8 cellular contexts compared by ENCODE assay signal in genomic region chr7:12490105-12490688, GRCh38.
DNase-seq lines count a peak whose midpoint lies in the region; ATAC-seq and TF ChIP-seq lines count a peak whose summit lies in the region.

No MANE protein-coding gene starts in this region.

- H3K27me3 Mint-ChIP-seq in Calu3 (ENCODE audit: unreplicated experiment) (no peaks in the 10 kb centered on the region), nephron (ENCODE audit: low read depth) (no peaks in the 10 kb centered on the region)

- DNase-seq in Calu3 = no peak
- peak; percentile 78 for DNase-seq in NCI-H748 (lab: John Stamatoyannopoulos, UW; ENCODE audit: unreplicated experiment)
- peak; percentile 16 for DNase-seq in cerebellar cortex (ENCODE audit: low spot score)
- DNase-seq in activated effector memory CD4-positive, alpha-beta T cell treated with anti-CD3 and anti-CD28 coated beads, Interleukin-2, amount 50 U/mL, for 16 hours = no peak

- intact Hi-C loops in Calu3 (cut with micrococcal nuclease; ENCODE audit: unreplicated experiment) = loop anchor here (1.0 to 10.0 kb wide), 6 partner anchors 32 to 655 kb away; no protein-coding TSS in a partner anchor

- H3K36me3 Mint-ChIP-seq in Calu3 (ENCODE audit: insufficient read depth, unreplicated experiment) (no peaks in the 10 kb centered on the region), nephron (ENCODE audit: low read depth) (no peaks in the 10 kb centered on the region)

- H3K4me1 Mint-ChIP-seq in Calu3 (ENCODE audit: low read depth, unreplicated experiment) (peaks cover 18% of the 10 kb centered on the region), nephron (no peaks in the 10 kb centered on the region)

- H3K9me3 Mint-ChIP-seq in Calu3 (ENCODE audit: low read depth, unreplicated experiment) = no peaks in the 10 kb centered on the region
- H3K9me3 Mint-ChIP-seq in nephron = no peaks in the 10 kb centered on the region

- H3K4me3 Mint-ChIP-seq in Calu3 (ENCODE audit: low read depth, unreplicated experiment) = no peak overlapping the region
- no peak overlapping the region for H3K4me3 Mint-ChIP-seq in nephron

- CTCF ChIA-PET in Calu3 (lab: Charles Lee) = interaction anchor here (0.6 to 2.3 kb wide), 16 partner anchors 15 to 1165 kb away, joined by 3 to 66 read pairs (median 4); no protein-coding TSS in a partner anchor

- TF ChIP-seq CTCF in Calu3 (IDR thresholded peaks at IDR 0.05; ENCODE audit: unreplicated experiment) (peak; percentile 53), nephron (IDR thresholded peaks at IDR 0.05; ENCODE audit: unreplicated experiment in 3 of 3) (peak; percentile 61 to 71 (median 61))

- BruUV-seq in Calu3 (replicated peaks; lab: Mats Ljungman, UMichigan) = no TSS peak

- ATAC-seq in GM19438 (IDR thresholded peaks at IDR 0.05; ENCODE audit: low read depth, unreplicated experiment) (peak; percentile 66), HG03520 (IDR thresholded peaks at IDR 0.05; ENCODE audit: unreplicated experiment) (peak; percentile 68), HG03045 (IDR thresholded peaks at IDR 0.05; ENCODE audit: unreplicated experiment) (no peak)

- H3K27ac Mint-ChIP-seq in Calu3 (ENCODE audit: unreplicated experiment) (no peak overlapping the region), nephron (no peak overlapping the region)

Comparison
In these comparisons a context has a peak if more than half of its experiments do, and no peak if none do; other contexts are left out.
1. DNase-seq: peak in NCI-H748 (single experiment) and cerebellar cortex (single experiment); none in Calu3 (single experiment) and activated effector memory CD4-positive, alpha-beta T cell treated with anti-CD3 and anti-CD28 coated beads, Interleukin-2, amount 50 U/mL, for 16 hours (single experiment).